In genomic region chr4:183242291-183242690, GRCh38 we compare ENCODE assay signal across 23 cellular contexts.
DNase-seq lines count a peak whose midpoint lies in the region; ATAC-seq, FAIRE-seq and TF ChIP-seq lines count a peak whose summit lies in the region.
"Had no signal": no experiment of that assay in that cellular context is flagged by ENCODE, and none has a peak within 500 bp of the region (broad histone marks: within the 10 kb centered on the region; RNA-seq: fewer than 3 reads in every experiment).

No MANE protein-coding gene starts in this region.

- H3K9ac ChIP-seq in PC-3 (ENCODE audit: low read length): no peak overlapping the region

- CTCF ChIA-PET in PC-3 (lab: Charles Lee): no interaction called here

- no peak for TF ChIP-seq CTCF in PC-3 (conservative IDR thresholded peaks at IDR 0.05; ENCODE audit: low read depth, low read length)

- intact Hi-C loops in PC-3 (cut with micrococcal nuclease): loop anchor here (5.0 kb wide), 3 partner anchors 40 to 140 kb away; no protein-coding TSS in a partner anchor

- DNase-seq in COLO829 (ENCODE audit: low spot score): peak; percentile 21
- DNase-seq in PC-3: no peak
- DNase-seq in Ammon's horn (ENCODE audit: low spot score): no peak
- DNase-seq in stimulated activated naive CD4-positive, alpha-beta T cell treated with Interleukin-2 at 50 U/mL for 16 hours (lab: John Stamatoyannopoulos, UW): no peak
- DNase-seq: activated CD4-positive, alpha-beta T cell treated with anti-CD3 and anti-CD28 coated beads for 1 hour; activated effector memory CD4-positive, alpha-beta T cell treated with Interleukin-2 at 50 U/mL for 16 hours; activated naive CD8-positive, alpha-beta T cell treated with anti-CD3 and anti-CD28 coated beads for 36 hours; CD4-positive, alpha-beta T cell; DMS53; effector CD4-positive, alpha-beta T cell; heart right ventricle; kidney glomerular epithelial cell; lower lobe of right lung; NCI-H1092; NCI-H187 treated with DMSO at 0.1 percent for 48 hours; stimulated activated naive CD8-positive, alpha-beta T cell treated with anti-CD3 and anti-CD28 coated beads, Interleukin-15, amount 100 ng/mL, for 72 hours; thyroid gland had no signal

- 84 to 100% methylated on average over 2 of the region's 2 CpGs for WGBS in mesodermal cell (ENCODE audit: insufficient coverage in 2 of 2), 2 experiments

- FAIRE-seq in colon (lab: Jason Lieb, UNC): peak; percentile 36
- FAIRE-seq: H54 had no signal

- H3K27me3 ChIP-seq in PC-3 (ENCODE audit: low read length): no peaks in the 10 kb centered on the region
- H3K27me3 ChIP-seq: heart right ventricle, thyroid gland had no signal

- H3K9me3 ChIP-seq in PC-3 (ENCODE audit: low read length) (no peaks in the 10 kb centered on the region), mesodermal cell (ENCODE audit: control insufficient read depth, low read length) (no peaks in the 10 kb centered on the region)
- H3K9me3 ChIP-seq: lower lobe of right lung, thyroid gland had no signal

- H3K36me3 ChIP-seq in PC-3 (ENCODE audit: low read depth, low read length) (no peaks in the 10 kb centered on the region), mesodermal cell (ENCODE audit: control insufficient read depth, insufficient read depth, low read length) (peaks cover 40% of the 10 kb centered on the region)

- no peaks in the 10 kb centered on the region for H3K79me2 ChIP-seq in PC-3 (ENCODE audit: low read length)

- H3K27ac ChIP-seq in PC-3 (ENCODE audit: low read length): peak overlapping the region; percentile 60
- peak overlapping the region; percentile 93 for H3K27ac ChIP-seq in mesodermal cell (ENCODE audit: low read depth, low read length, severe bottlenecking)
- H3K27ac ChIP-seq: heart right ventricle, lower lobe of right lung, SK-N-MC, thyroid gland had no signal

- H3F3A ChIP-seq in PC-3 (ENCODE audit: low read length, unreplicated experiment): no peaks in the 10 kb centered on the region

- POLR2A ChIA-PET in PC-3 (lab: Charles Lee; ENCODE audit: unreplicated experiment): no interaction called here

- no peak overlapping the region for H2AFZ ChIP-seq in PC-3 (ENCODE audit: low read length)

- peaks cover 35% of the 10 kb centered on the region for H3K4me1 ChIP-seq in PC-3 (ENCODE audit: insufficient read depth, low read length)
- H3K4me1 ChIP-seq in mesodermal cell (ENCODE audit: control insufficient read depth, insufficient read depth, low read length, poor library complexity, severe bottlenecking): peaks cover 40% of the 10 kb centered on the region
- H3K4me1 ChIP-seq: lower lobe of right lung, thyroid gland had no signal

- no peaks in the 10 kb centered on the region for H4K20me1 ChIP-seq in PC-3 (ENCODE audit: low read length)

- no peaks in the 10 kb centered on the region for H3K9me2 ChIP-seq in PC-3 (replicated peaks; ENCODE audit: low read length)

- BruUV-seq in PC-3 (replicated peaks; lab: Mats Ljungman, UMichigan): no TSS peak

- H3K4me2 ChIP-seq in PC-3 (ENCODE audit: low read length): peak overlapping the region; percentile 70; the same call in 1 of the 2 replicates

- H3K4me3 ChIP-seq in PC-3 (ENCODE audit: low read length) (no peak overlapping the region), mesodermal cell (ENCODE audit: extremely low read depth, insufficient read depth, low read length, poor library complexity, severe bottlenecking) (no peak overlapping the region)
- H3K4me3 ChIP-seq: heart right ventricle, lower lobe of right lung, SK-N-MC, thyroid gland had no signal

- no peak for ATAC-seq in PC-3
- ATAC-seq in HG03196 (IDR thresholded peaks at IDR 0.05; ENCODE audit: unreplicated experiment): no peak
- ATAC-seq in GM21737 (IDR thresholded peaks at IDR 0.05; ENCODE audit: unreplicated experiment): no peak
- ATAC-seq: lower lobe of right lung; stimulated activated naive CD8-positive, alpha-beta T cell treated with anti-CD3 and anti-CD28 coated beads, Interleukin-15, amount 100 ng/mL, for 72 hours had no signal
